Comparison of ENCODE assay signal across 8 cellular contexts in genomic region chr10:30751678-30752331, GRCh38.
DNase-seq lines count a peak whose midpoint lies in the region; ATAC-seq and TF ChIP-seq lines count a peak whose summit lies in the region.

No MANE protein-coding gene starts in this region.

- no peaks in the 10 kb centered on the region for H3K9me3 Mint-ChIP-seq in T-helper 1 cell treated with Interleukin-12 subunit alpha and Interleukin-12 subunit beta and Interleukin-4 antibody, amounts not matched to agents 30 μg/mL and 1 μg/mL, for 36 hours
- no peaks in the 10 kb centered on the region for H3K9me3 Mint-ChIP-seq in chondrocyte (ENCODE audit: low read depth)

- peak; percentile 11 for DNase-seq in NK-92 treated with Interleukin-12 subunit alpha and Interleukin-12 subunit beta, amount 100 ng/mL, for 24 hours (lab: John Stamatoyannopoulos, UW)
- DNase-seq in NK-92 (lab: John Stamatoyannopoulos, UW; ENCODE audit: unreplicated experiment), result no peak
- DNase-seq in HS-5 (ENCODE audit: low read depth), result peak; percentile 15
- no peak for DNase-seq in chondrocyte (ENCODE audit: low spot score)
- DNase-seq in left lobe of liver (ENCODE audit: low spot score), result no peak
- peak; percentile 80 for DNase-seq in stimulated activated CD4-positive, alpha-beta T cell treated with anti-CD3 and anti-CD28 coated beads, Interleukin-4, amount 100 ng/mL, for 24 hours

- H3K27ac Mint-ChIP-seq in T-helper 1 cell treated with Interleukin-12 subunit alpha and Interleukin-12 subunit beta and Interleukin-4 antibody, amounts not matched to agents 30 μg/mL and 1 μg/mL, for 36 hours, result peak overlapping the region; percentile 54
- no peak overlapping the region for H3K27ac Mint-ChIP-seq in chondrocyte (ENCODE audit: unreplicated experiment)

- ATAC-seq in left lobe of liver (peak; percentile 23), HG02973 (IDR thresholded peaks at IDR 0.05; ENCODE audit: unreplicated experiment) (no peak)

- no peaks in the 10 kb centered on the region for H3K36me3 Mint-ChIP-seq in T-helper 1 cell treated with Interleukin-12 subunit alpha and Interleukin-12 subunit beta and Interleukin-4 antibody, amounts not matched to agents 30 μg/mL and 1 μg/mL, for 36 hours (ENCODE audit: low read depth)
- H3K36me3 Mint-ChIP-seq in chondrocyte (ENCODE audit: low read depth), result no peaks in the 10 kb centered on the region

- H3K4me1 Mint-ChIP-seq in T-helper 1 cell treated with Interleukin-12 subunit alpha and Interleukin-12 subunit beta and Interleukin-4 antibody, amounts not matched to agents 30 μg/mL and 1 μg/mL, for 36 hours (ENCODE audit: low read depth), result peaks cover 49% of the 10 kb centered on the region
- H3K4me1 Mint-ChIP-seq in chondrocyte (ENCODE audit: low read depth), result peaks cover 34% of the 10 kb centered on the region

- peak overlapping the region; percentile 25 for H3K4me3 Mint-ChIP-seq in T-helper 1 cell treated with Interleukin-12 subunit alpha and Interleukin-12 subunit beta and Interleukin-4 antibody, amounts not matched to agents 30 μg/mL and 1 μg/mL, for 36 hours
- no peak overlapping the region for H3K4me3 Mint-ChIP-seq in chondrocyte (ENCODE audit: unreplicated experiment)

- TF ChIP-seq CTCF in chondrocyte (IDR thresholded peaks at IDR 0.05), result peak; percentile 86

- no peaks in the 10 kb centered on the region for H3K27me3 Mint-ChIP-seq in T-helper 1 cell treated with Interleukin-12 subunit alpha and Interleukin-12 subunit beta and Interleukin-4 antibody, amounts not matched to agents 30 μg/mL and 1 μg/mL, for 36 hours (ENCODE audit: low read depth)
- no peaks in the 10 kb centered on the region for H3K27me3 Mint-ChIP-seq in chondrocyte (ENCODE audit: low read depth)

Comparison
In these comparisons a context has a peak if more than half of its experiments do, and no peak if none do; other contexts are left out.
1. DNase-seq: peak in NK-92 treated with Interleukin-12 subunit alpha and Interleukin-12 subunit beta, amount 100 ng/mL, for 24 hours (single experiment), HS-5 (single experiment) and stimulated activated CD4-positive, alpha-beta T cell treated with anti-CD3 and anti-CD28 coated beads, Interleukin-4, amount 100 ng/mL, for 24 hours (single experiment); none in NK-92 (single experiment), chondrocyte (single experiment) and left lobe of liver (single experiment).